Comparison of ENCODE assay signal across 9 cellular contexts in genomic region chr6:111011360-111012142, GRCh38. TPM values are rescaled to one million over a fixed set of nuclear protein-coding genes. Genes with fewer than 3 reads are reported as not detected.
DNase-seq lines count a peak whose midpoint lies in the region; ATAC-seq, FAIRE-seq and TF ChIP-seq lines count a peak whose summit lies in the region.
"Had no signal": no experiment of that assay in that cellular context is flagged by ENCODE, and none has a peak within 500 bp of the region (broad histone marks: within the 10 kb centered on the region; RNA-seq: fewer than 3 reads in every experiment).

No MANE protein-coding gene starts in this region.

- no peak for FAIRE-seq in K562 (lab: Jason Lieb, UNC)

- no peak overlapping the region for H3K9ac ChIP-seq in K562 (ENCODE audit: insufficient read depth in 1 of 2, low read depth in 2 of 2, low read length in 2 of 2)

- peaks cover 14% of the 10 kb centered on the region for H3K36me3 ChIP-seq in CD8-positive, alpha-beta T cell (ENCODE audit: insufficient read depth, low read length)
- H3K36me3 ChIP-seq in K562 (ENCODE audit: control insufficient read depth, insufficient read depth, low read length), result peaks cover 92% of the 10 kb centered on the region
- H3K36me3 ChIP-seq in testis (ENCODE audit: low read depth, missing control alignments), result no peaks in the 10 kb centered on the region

- POLR2A ChIA-PET in CD8-positive, alpha-beta T cell (lab: Charles Lee), result interaction anchor here (1.1 kb wide), 1 partner anchor 137 kb away, joined by 4 read pairs; no protein-coding TSS in a partner anchor
- POLR2A ChIA-PET in K562 (lab: Yijun Ruan, JAX), result interaction anchor here (0.6 to 1.4 kb wide), 6 partner anchors 10 to 944 kb away, joined by 3 to 4 read pairs (median 3); no protein-coding TSS in a partner anchor

- 0 out of 2 replicates have a peak, but pooled peaks cover 3% of the 10 kb centered on the region for H4K20me1 ChIP-seq in K562 (replicated peaks; ENCODE audit: control insufficient read depth, insufficient read depth, low read length)

- intact Hi-C loops in CD8-positive, alpha-beta T cell (cut with DNase I, micrococcal nuclease), result loop anchor here (1.0 to 5.0 kb wide), 5 partner anchors 199 to 1301 kb away; no protein-coding TSS in a partner anchor
- intact Hi-C loops in K562 (cut with micrococcal nuclease), result loop anchor here (2.0 to 10.0 kb wide), 3 partner anchors 199 to 463 kb away; a partner anchor contains a TSS
- intact Hi-C loops in testis (cut with DNase I; ENCODE audit: low total_unique reads), result no loop called here

- H3K9me3 ChIP-seq in CD8-positive, alpha-beta T cell (ENCODE audit: low read length), result no peaks in the 10 kb centered on the region
- H3K9me3 ChIP-seq in K562 (replicated peaks; ENCODE audit: control insufficient read depth, insufficient read depth, low read depth, low read length) (no peaks in the 10 kb centered on the region), testis (no peaks in the 10 kb centered on the region)

- in situ Hi-C loops in K562 (cut with MboI), result no loop called here

- H3K4me3 Mint-ChIP-seq in CD8-positive, alpha-beta T cell, result no peak overlapping the region

- peaks cover 16% of the 10 kb centered on the region; the same call in 1 of the 3 replicates for H3K79me2 ChIP-seq in K562 (ENCODE audit: control insufficient read depth, insufficient read depth, low read length)

- TF ChIP-seq POLR2A in K562 (conservative IDR thresholded peaks at IDR 0.05) (no peak), testis (IDR thresholded peaks at IDR 0.05) (no peak)

- H3K4me1 ChIP-seq in CD8-positive, alpha-beta T cell (ENCODE audit: insufficient read depth, low read length), result no peaks in the 10 kb centered on the region
- H3K4me1 ChIP-seq in K562 (replicated peaks in 1 of 2; ENCODE audit: control insufficient read depth in 2 of 2, insufficient read depth in 2 of 2, low read length in 2 of 2) (no peaks in the 10 kb centered on the region), testis (no peaks in the 10 kb centered on the region)

- H3K4me2 ChIP-seq in K562 (ENCODE audit: insufficient read depth, low read length), result no peak overlapping the region

- TF ChIP-seq EP300 in K562 (IDR thresholded peaks at IDR 0.05; ENCODE audit: low read length), result no peak

- 50% methylated on average over 2 of the region's 2 CpGs for WGBS in K562 (ENCODE audit: insufficient coverage, low coverage, missing lambda C conversion rate)
- WGBS in testis, 2 donors, result 71 to 77% methylated on average over 2 of the region's 2 CpGs

- no peaks in the 10 kb centered on the region for H3K9me3 Mint-ChIP-seq in CD8-positive, alpha-beta T cell

- no peaks in the 10 kb centered on the region for H3K27me3 ChIP-seq in CD8-positive, alpha-beta T cell (ENCODE audit: insufficient read depth, low read length)
- H3K27me3 ChIP-seq in K562 (ENCODE audit: control insufficient read depth in 2 of 2, insufficient read depth in 2 of 2, low read length in 2 of 2), result no peaks in the 10 kb centered on the region
- H3K27me3 ChIP-seq in testis, result no peaks in the 10 kb centered on the region

- no peak overlapping the region for H2AFZ ChIP-seq in K562 (ENCODE audit: low read depth, low read length)

- DNase-seq in CD8-positive, alpha-beta T cell, result no peak
- peak; percentile 59 for DNase-seq in NCI-H2196 (lab: John Stamatoyannopoulos, UW; ENCODE audit: unreplicated experiment)
- peak in 3 of 4 experiments; percentile 27 to 40 (median 33) for DNase-seq in K562 (ENCODE audit: extremely low read depth in 1 of 4, low spot score in 3 of 4)
- DNase-seq in iPS-NIHi11 (ENCODE audit: low spot score), result peak; percentile 52
- DNase-seq in testis, result no peak
- DNase-seq in stimulated activated CD4-positive, alpha-beta T cell treated with anti-CD3 and anti-CD28 coated beads, Interleukin-2, amount 100 ng/mL, for 24 hours, result no peak

- no peaks in the 10 kb centered on the region for H3K27me3 Mint-ChIP-seq in CD8-positive, alpha-beta T cell (ENCODE audit: low read depth)

- H3K4me3 ChIP-seq in CD8-positive, alpha-beta T cell (ENCODE audit: low read depth, low read length), result no peak overlapping the region
- H3K4me3 ChIP-seq in K562 (no peak overlapping the region), testis (no peak overlapping the region)
- H3K4me3 ChIP-seq: skin epidermis had no signal

- TF ChIP-seq RAD21 in K562 (CRISPR knock-in tag; conservative IDR thresholded peaks at IDR 0.05 in 1 of 2, IDR thresholded peaks at IDR 0.05 in 1 of 2), result peak; percentile 68 to 73

- H3K9me1 ChIP-seq in K562 (ENCODE audit: control insufficient read depth, insufficient read depth, low read length), result no peaks in the 10 kb centered on the region

- no peak overlapping the region for H3K27ac Mint-ChIP-seq in CD8-positive, alpha-beta T cell

- peaks cover 62% of the 10 kb centered on the region for H3K36me3 Mint-ChIP-seq in CD8-positive, alpha-beta T cell

- peak; percentile 69 for ATAC-seq in CD8-positive, alpha-beta T cell
- ATAC-seq in GM19395 (IDR thresholded peaks at IDR 0.05; ENCODE audit: unreplicated experiment) (peak; percentile 60), K562 (peak; percentile 86), HG02678 (IDR thresholded peaks at IDR 0.05; ENCODE audit: unreplicated experiment) (no peak)

- peaks cover 4% of the 10 kb centered on the region for H3K4me1 Mint-ChIP-seq in CD8-positive, alpha-beta T cell (ENCODE audit: low read depth)

- no TSS peak for BruUV-seq in K562 (replicated peaks; lab: Mats Ljungman, UMichigan)

- CTCF ChIA-PET in CD8-positive, alpha-beta T cell (lab: Charles Lee), result interaction anchor here (0.6 to 3.0 kb wide), 25 partner anchors 10 to 1156 kb away, joined by 3 to 12 read pairs (median 3); no protein-coding TSS in a partner anchor
- CTCF ChIA-PET in K562 (lab: Yijun Ruan, JAX; ENCODE audit: low intra/inter-chr PET ratio), result interaction anchor here (0.6 to 1.8 kb wide), 5 partner anchors 245 to 1031 kb away, joined by 3 to 9 read pairs (median 4); no protein-coding TSS in a partner anchor

- peak; percentile 71 for TF ChIP-seq CTCF in CD8-positive, alpha-beta T cell (IDR thresholded peaks at IDR 0.05)
- TF ChIP-seq CTCF in K562 (IDR thresholded peaks at IDR 0.05 in 2 of 3, conservative IDR thresholded peaks at IDR 0.05 in 1 of 3; ENCODE audit: insufficient read depth in 2 of 3, low read depth in 1 of 3, low read length in 3 of 3) (peak; percentile 36 to 74 (median 52); a peak in 5 of 6 replicates), testis (IDR thresholded peaks at IDR 0.05) (peak; percentile 39 to 50 (median 48))

- H3K27ac ChIP-seq in CD8-positive, alpha-beta T cell (ENCODE audit: low read depth, low read length), result no peak overlapping the region
- H3K27ac ChIP-seq in K562 (ENCODE audit: extremely low read depth, low read depth, low read length) (no peak overlapping the region), testis (no peak overlapping the region)
- H3K27ac ChIP-seq: skin epidermis had no signal

RNA-seq across cellular contexts. Expression of gene RPF2, which starts 29.7 kb away (rescaled TPM):
- total RNA-seq in CD8-positive, alpha-beta T cell, result 1 to 10 TPM; 7.5 to 7.7 TPM
- 18.8 and 35.2 TPM in 2 replicates for total RNA-seq in K562 (2011; cell fraction: chromatin; rRNA removed; ENCODE audit: low replicate concordance)
- 18.2 and 20.0 TPM in 2 replicates for total RNA-seq in K562 (2011; cell fraction: nucleolus; rRNA removed)
- total RNA-seq in K562 (2011; cell fraction: nucleoplasm; rRNA removed), result 27.9 and 30.2 TPM in 2 replicates
- total RNA-seq in K562 (2014; rRNA removed) (66.4 and 79.7 TPM in 2 replicates), K562 (2014; rRNA removed; fragmentation: Illumina TruSeq; extraction: Trizol) (146 and 164 TPM in 2 replicates), K562 (2015; rRNA removed; fragmentation: Illumina TruSeq; extraction: Trizol) (115 and 129 TPM in 2 replicates), K562 (2021) (81.4 and 100 TPM in 2 replicates), testis (10 to 100 TPM; 16.4 to 17.3 TPM)
- polyA plus RNA-seq in K562 (2011; rRNA removed) (60.4 and 106 TPM in 2 replicates), K562 (2014; fragmentation: Illumina TruSeq; extraction: Trizol) (115 and 153 TPM in 2 replicates), K562 (2014; fragmentation: Nextera tagmentation; extraction: Ambion mirVana) (100 to 1,000 TPM; 277 to 302 TPM), K562 (2014; rRNA removed) (93.6 and 94.0 TPM in 2 replicates), testis (ENCODE audit: insufficient read depth, low read depth, low replicate concordance) (23.3 TPM)
- 14.8 and 31.7 TPM in 2 replicates for polyA plus RNA-seq in K562 (2011; cell fraction: cytosol; rRNA removed)
- 9.1 and 15.5 TPM in 2 replicates for polyA plus RNA-seq in K562 (2011; cell fraction: nucleus; rRNA removed)
- polyA plus RNA-seq in K562 (2012), result 44.4 and 75.6 TPM in 2 replicates
- 32.8 and 35.7 TPM in 2 replicates for polyA minus RNA-seq in K562 (2011; rRNA and poly(A)+ RNA removed)
- polyA minus RNA-seq in K562 (2011; cell fraction: cytosol; rRNA and poly(A)+ RNA removed), result 8.9 and 20.8 TPM in 2 replicates
- polyA minus RNA-seq in K562 (2011; cell fraction: nucleus; rRNA and poly(A)+ RNA removed), result 16.6 and 38.5 TPM in 2 replicates

RNA-seq across cellular contexts. Expression of gene GTF3C6, which starts 53.0 kb away (rescaled TPM):
- total RNA-seq in CD8-positive, alpha-beta T cell, result 10 to 100 TPM; 25.0 to 26.3 TPM
- total RNA-seq in K562 (2011; cell fraction: chromatin; rRNA removed; ENCODE audit: low replicate concordance), result 3.0 and 10.3 TPM in 2 replicates
- 1.6 and 4.5 TPM in 2 replicates for total RNA-seq in K562 (2011; cell fraction: nucleolus; rRNA removed)
- 5.8 and 6.9 TPM in 2 replicates for total RNA-seq in K562 (2011; cell fraction: nucleoplasm; rRNA removed)
- total RNA-seq in K562 (2014; rRNA removed), result 85.0 and 105 TPM in 2 replicates
- total RNA-seq in K562 (2014; rRNA removed; fragmentation: Illumina TruSeq; extraction: Trizol), result 121 and 143 TPM in 2 replicates
- total RNA-seq in K562 (2015; rRNA removed; fragmentation: Illumina TruSeq; extraction: Trizol), result 123 and 138 TPM in 2 replicates
- 94.0 and 96.2 TPM in 2 replicates for total RNA-seq in K562 (2021)
- 22.6 and 37.6 TPM in 2 replicates for polyA plus RNA-seq in K562 (2011; rRNA removed)
- polyA plus RNA-seq in K562 (2011; cell fraction: cytosol; rRNA removed), result 2.8 and 9.5 TPM in 2 replicates
- 4.3 and 5.7 TPM in 2 replicates for polyA plus RNA-seq in K562 (2011; cell fraction: nucleus; rRNA removed)
- 57.5 and 151 TPM in 2 replicates for polyA plus RNA-seq in K562 (2012)
- 128 and 140 TPM in 2 replicates for polyA plus RNA-seq in K562 (2014; fragmentation: Illumina TruSeq; extraction: Trizol)
- 100 to 1,000 TPM; 105 to 127 TPM for polyA plus RNA-seq in K562 (2014; fragmentation: Nextera tagmentation; extraction: Ambion mirVana)
- polyA plus RNA-seq in K562 (2014; rRNA removed), result 86.3 and 111 TPM in 2 replicates
- 27.7 and 28.1 TPM in 2 replicates for polyA minus RNA-seq in K562 (2011; rRNA and poly(A)+ RNA removed)
- 12.7 and 16.0 TPM in 2 replicates for polyA minus RNA-seq in K562 (2011; cell fraction: cytosol; rRNA and poly(A)+ RNA removed)
- polyA minus RNA-seq in K562 (2011; cell fraction: nucleus; rRNA and poly(A)+ RNA removed), result 2.6 and 4.7 TPM in 2 replicates
- 10 to 100 TPM; 76.4 to 84.0 TPM for total RNA-seq in testis
- polyA plus RNA-seq in testis (ENCODE audit: insufficient read depth, low read depth, low replicate concordance), result 103 TPM

Comparison
In these comparisons a context has a peak if more than half of its experiments do, and no peak if none do; other contexts are left out.
1. DNase-seq: peak in NCI-H2196 (single experiment), K562 (3 of 4) and iPS-NIHi11 (single experiment); none in CD8-positive, alpha-beta T cell (0 of 7), testis (single experiment) and stimulated activated CD4-positive, alpha-beta T cell treated with anti-CD3 and anti-CD28 coated beads, Interleukin-2, amount 100 ng/mL, for 24 hours (0 of 2).
2. Peak in every context shown above with its lines, with median percentiles within 50 percentile points of each other: CTCF ChIP-seq.